Comparison of ENCODE assay signal across 1 cellular context in the genomic region with DNA sequence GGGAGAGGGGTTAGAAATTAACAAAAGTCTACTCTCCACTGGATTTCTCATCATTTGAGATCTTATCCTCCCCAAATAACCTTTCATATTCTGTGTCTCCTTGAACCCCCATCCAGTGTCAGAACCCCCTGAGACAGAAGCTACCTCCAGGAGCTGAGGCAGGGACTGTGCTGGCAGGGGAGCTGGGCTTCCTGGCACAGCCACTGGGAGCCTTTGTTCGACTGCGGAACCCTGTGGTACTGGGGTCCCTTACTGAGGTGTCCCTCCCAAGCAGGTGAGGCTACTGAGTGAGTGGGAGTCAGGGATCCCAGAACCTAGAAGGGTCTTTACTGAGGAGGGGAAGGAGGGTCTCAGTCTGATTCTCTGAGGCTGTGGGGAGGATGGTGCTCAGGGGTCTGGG.
TF ChIP-seq lines count a peak whose summit lies in the region.

No MANE protein-coding gene starts in this region.

TF ChIP-seq in H1, 55 proteins besides CTCF, POLR2A, EP300 and RAD21:
- no peak for TF ChIP-seq SP4 (IDR thresholded peaks at IDR 0.05; ENCODE audit: low read length)
- TF ChIP-seq KDM5A (IDR thresholded peaks at IDR 0.05; ENCODE audit: low read length): no peak
- TF ChIP-seq SAP30 (IDR thresholded peaks at IDR 0.05; ENCODE audit: insufficient read depth, insufficient replicate concordance, low read length): no peak
- TF ChIP-seq TAF1 (IDR thresholded peaks at IDR 0.05; ENCODE audit: low read depth, low read length): no peak
- TF ChIP-seq TCF12 (IDR thresholded peaks at IDR 0.05; ENCODE audit: low read depth, low read length): no peak
- no peak for TF ChIP-seq EZH2 (IDR thresholded peaks at IDR 0.05; ENCODE audit: low read depth, low read length, severe bottlenecking)
- TF ChIP-seq POU5F1 (IDR thresholded peaks at IDR 0.05; ENCODE audit: low read depth, low read length): no peak
- TF ChIP-seq TAF7 (optimal IDR thresholded peaks at IDR 0.05; ENCODE audit: borderline replicate concordance, low read depth, low read length): no peak
- no peak for TF ChIP-seq BCL11A (IDR thresholded peaks at IDR 0.05; ENCODE audit: low read depth in 2 of 2, low read length in 2 of 2)
- no peak for TF ChIP-seq CEBPB (IDR thresholded peaks at IDR 0.05; ENCODE audit: low read depth, low read length)
